ENCODE assay signal across 20 cellular contexts in genomic region chr1:205936316-205936715, GRCh38. TPM values are rescaled to one million over a fixed set of nuclear protein-coding genes. Genes with fewer than 3 reads are reported as not detected.
"Had no signal": no experiment of that assay in that cellular context is flagged by ENCODE, and none has a peak within 500 bp of the region (broad histone marks: within the 10 kb centered on the region; RNA-seq: fewer than 3 reads in every experiment).

No MANE protein-coding gene starts in this region.

- DNase-seq: activated B cell treated with CpG ODN at 0.5 μM for 24 hours; activated CD4-positive, alpha-beta memory T cell treated with anti-CD3 and anti-CD28 coated beads, Interleukin-2, amount 10 ng/mL, durations not matched to agents 7 days and 5 days; activated CD4-positive, alpha-beta T cell treated with anti-CD3 and anti-CD28 coated beads for 4 hours; activated CD8-positive, alpha-beta memory T cell treated with anti-CD3 and anti-CD28 coated beads, Interleukin-2, amount 10 ng/mL, durations not matched to agents 7 days and 5 days; activated naive CD8-positive, alpha-beta T cell treated with anti-CD3 and anti-CD28 coated beads, Interleukin-2, amount 10 ng/mL, durations not matched to agents 7 days and 5 days; body of pancreas; caudate nucleus; foreskin melanocyte; glutamatergic neuron; hippocampal formation; pancreas; spleen; stimulated activated naive CD4-positive, alpha-beta T cell had no signal

- ATAC-seq: activated CD8-positive, alpha-beta memory T cell treated with anti-CD3 and anti-CD28 coated beads, Interleukin-2, amount 10 ng/mL, durations not matched to agents 7 days and 5 days; body of pancreas; naive thymus-derived CD8-positive, alpha-beta T cell; pancreas had no signal

- H3K4me3 ChIP-seq: body of pancreas, pancreas, spleen, tibial nerve had no signal

- H3K9me3 ChIP-seq: body of pancreas, pancreas, spleen, tibial nerve had no signal

- H3K9me3 Mint-ChIP-seq: activated B cell treated with CpG ODN at 0.5 μM for 24 hours; activated CD4-positive, alpha-beta memory T cell treated with anti-CD3 and anti-CD28 coated beads, Interleukin-2, amount 10 ng/mL, durations not matched to agents 7 days and 5 days; activated naive CD8-positive, alpha-beta T cell treated with anti-CD3 and anti-CD28 coated beads, Interleukin-2, amount 10 ng/mL, durations not matched to agents 7 days and 5 days; memory B cell; naive thymus-derived CD8-positive, alpha-beta T cell had no signal

- H3K36me3 ChIP-seq: pancreas, spleen, tibial nerve had no signal

- H3K27ac ChIP-seq: spleen, tibial nerve had no signal

- H3K4me1 ChIP-seq: spleen, tibial nerve had no signal

- H3K36me3 Mint-ChIP-seq: activated CD8-positive, alpha-beta memory T cell treated with anti-CD3 and anti-CD28 coated beads, Interleukin-2, amount 10 ng/mL, durations not matched to agents 7 days and 5 days; activated naive CD8-positive, alpha-beta T cell treated with anti-CD3 and anti-CD28 coated beads, Interleukin-2, amount 10 ng/mL, durations not matched to agents 7 days and 5 days; memory B cell; naive thymus-derived CD8-positive, alpha-beta T cell had no signal

- H3K27me3 ChIP-seq: body of pancreas, pancreas had no signal

- H3K4me1 Mint-ChIP-seq: activated B cell treated with CpG ODN at 0.5 μM for 24 hours; activated CD4-positive, alpha-beta memory T cell treated with anti-CD3 and anti-CD28 coated beads, Interleukin-2, amount 10 ng/mL, durations not matched to agents 7 days and 5 days; activated CD8-positive, alpha-beta memory T cell treated with anti-CD3 and anti-CD28 coated beads, Interleukin-2, amount 10 ng/mL, durations not matched to agents 7 days and 5 days had no signal

- H3K27ac Mint-ChIP-seq: activated B cell treated with CpG ODN at 0.5 μM for 24 hours; activated CD4-positive, alpha-beta memory T cell treated with anti-CD3 and anti-CD28 coated beads, Interleukin-2, amount 10 ng/mL, durations not matched to agents 7 days and 5 days; activated CD8-positive, alpha-beta memory T cell treated with anti-CD3 and anti-CD28 coated beads, Interleukin-2, amount 10 ng/mL, durations not matched to agents 7 days and 5 days; activated naive CD8-positive, alpha-beta T cell treated with anti-CD3 and anti-CD28 coated beads, Interleukin-2, amount 10 ng/mL, durations not matched to agents 7 days and 5 days; memory B cell had no signal

- H3K4me3 Mint-ChIP-seq: activated B cell treated with CpG ODN at 0.5 μM for 24 hours; activated CD4-positive, alpha-beta memory T cell treated with anti-CD3 and anti-CD28 coated beads, Interleukin-2, amount 10 ng/mL, durations not matched to agents 7 days and 5 days; activated CD8-positive, alpha-beta memory T cell treated with anti-CD3 and anti-CD28 coated beads, Interleukin-2, amount 10 ng/mL, durations not matched to agents 7 days and 5 days; activated naive CD8-positive, alpha-beta T cell treated with anti-CD3 and anti-CD28 coated beads, Interleukin-2, amount 10 ng/mL, durations not matched to agents 7 days and 5 days; memory B cell; naive thymus-derived CD8-positive, alpha-beta T cell had no signal

- FAIRE-seq: pancreas had no signal

RNA-seq across cellular contexts. Expression of gene SLC26A9, which starts 6.9 kb away (rescaled TPM):
- total RNA-seq: activated B cell treated with CpG ODN at 0.5 μM for 24 hours; activated CD4-positive, alpha-beta memory T cell treated with anti-CD3 and anti-CD28 coated beads, Interleukin-2, amount 10 ng/mL, durations not matched to agents 7 days and 5 days; activated CD8-positive, alpha-beta memory T cell treated with anti-CD3 and anti-CD28 coated beads, Interleukin-2, amount 10 ng/mL, durations not matched to agents 7 days and 5 days; activated naive CD8-positive, alpha-beta T cell treated with anti-CD3 and anti-CD28 coated beads, Interleukin-2, amount 10 ng/mL, durations not matched to agents 7 days and 5 days; dermis microvascular lymphatic vessel endothelial cell; epithelial cell of proximal tubule; fibroblast of lung; naive thymus-derived CD8-positive, alpha-beta T cell; spleen; subcutaneous adipose tissue; tibial nerve had no signal
- polyA plus RNA-seq: fibroblast of lung; naive thymus-derived CD8-positive, alpha-beta T cell had no signal
